In genomic region chr1:235011599-235012435, GRCh38 we compare ENCODE assay signal across 8 cellular contexts.
DNase-seq lines count a peak whose midpoint lies in the region; ATAC-seq, FAIRE-seq and TF ChIP-seq lines count a peak whose summit lies in the region.

No MANE protein-coding gene starts in this region.

- 0 out of 3 replicates have a peak, but pooled peaks cover 6% of the 10 kb centered on the region for H3K9me3 ChIP-seq in A549

- peak overlapping the region; percentile 58 for H3K4me2 ChIP-seq in A549

- FAIRE-seq in A549 (lab: Jason Lieb, UNC): no peak

- ATAC-seq in A549 (peak; percentile 90 to 95), GM18873 (IDR thresholded peaks at IDR 0.05; ENCODE audit: low FRiP score, unreplicated experiment) (peak; percentile 73), HG03103 (IDR thresholded peaks at IDR 0.05; ENCODE audit: low read depth, unreplicated experiment) (peak; percentile 66), Right ventricle myocardium inferior (peak; percentile 76)

- intact Hi-C loops in Right ventricle myocardium inferior (cut with DNase I): no loop called here

- peak overlapping the region; percentile 65 to 86 for H3K27ac ChIP-seq in A549

- no peak overlapping the region for H3K4me3 ChIP-seq in A549

- TF ChIP-seq CTCF in A549 (IDR thresholded peaks at IDR 0.05): no peak

- peaks cover 18% of the 10 kb centered on the region for H3K4me1 ChIP-seq in A549

- POLR2A ChIA-PET in A549 (lab: Yijun Ruan, JAX): interaction anchor here (1.0 to 1.3 kb wide), 5 partner anchors 31 to 400 kb away, joined by 3 to 7 read pairs (median 4); no protein-coding TSS in a partner anchor

- peak; percentile 75 to 83 for DNase-seq in A549 (ENCODE audit: low read depth in 1 of 2, low spot score in 1 of 2)
- peak; percentile 89 for DNase-seq in SHP77 treated with DMSO at 0.1 percent for 48 hours (lab: John Stamatoyannopoulos, UW)
- peak; percentile 92 for DNase-seq in activated gamma-delta T cell treated with Interleukin-2 at 50 U/mL for 16 hours
- DNase-seq in Right ventricle myocardium inferior (ENCODE audit: missing footprints): peak; percentile 88
- DNase-seq in smooth muscle cell of the brain vasculature (ENCODE audit: low read depth, low spot score): peak; percentile 53
- no peak for DNase-seq in putamen (ENCODE audit: low spot score)

- peak in 1 of 2 experiments; percentile 34; a peak in 1 of 5 replicates for TF ChIP-seq EP300 in A549 (IDR thresholded peaks at IDR 0.05)

- WGBS in A549 (ENCODE audit: missing lambda C conversion rate): 60% methylated on average over 22 of the region's 22 CpGs

- CTCF ChIA-PET in A549 (lab: Yijun Ruan, JAX): interaction anchor here (0.9 to 1.4 kb wide), 6 partner anchors 10 to 512 kb away, joined by 3 to 7 read pairs (median 4); no protein-coding TSS in a partner anchor

- TF ChIP-seq POLR2A in A549 (IDR thresholded peaks at IDR 0.05; ENCODE audit: low read length): no peak

- 0 out of 5 replicates have a peak, but pooled peaks have one; percentile 8 to 12 for TF ChIP-seq RAD21 in A549 (conservative IDR thresholded peaks at IDR 0.05 in 1 of 2, IDR thresholded peaks at IDR 0.05 in 1 of 2)

TF ChIP-seq in A549, 52 proteins besides CTCF, POLR2A, EP300 and RAD21:
- TF ChIP-seq JUNB (IDR thresholded peaks at IDR 0.05) (peak; percentile 68), KDM5A (IDR thresholded peaks at IDR 0.05) (no peak), MAFK (IDR thresholded peaks at IDR 0.05; ENCODE audit: partially characterized antibody) (peak; percentile 87), GATA3 (IDR thresholded peaks at IDR 0.05; ENCODE audit: borderline replicate concordance) (peak; percentile 19; the same call in 1 of the 2 replicates), CBX8 (IDR thresholded peaks at IDR 0.05) (no peak), CEBPB (IDR thresholded peaks at IDR 0.05) (peak in 1 of 2 experiments; percentile 57; a peak in 2 of 4 replicates), JUN (IDR thresholded peaks at IDR 0.05) (peak in 1 of 2 experiments; percentile 41; a peak in 1 of 5 replicates), SMC3 (IDR thresholded peaks at IDR 0.05) (no peak), NPAS2 (CRISPR knock-in tag; IDR thresholded peaks at IDR 0.05; ENCODE audit: borderline replicate concordance) (no peak), FOSL2 (IDR thresholded peaks at IDR 0.05) (peak; percentile 55), FOSL2 (CRISPR knock-in tag; IDR thresholded peaks at IDR 0.05) (peak; percentile 92), KDM1A (IDR thresholded peaks at IDR 0.05; ENCODE audit: low read depth) (no peak)
- TF ChIP-seq, protein P1, sequence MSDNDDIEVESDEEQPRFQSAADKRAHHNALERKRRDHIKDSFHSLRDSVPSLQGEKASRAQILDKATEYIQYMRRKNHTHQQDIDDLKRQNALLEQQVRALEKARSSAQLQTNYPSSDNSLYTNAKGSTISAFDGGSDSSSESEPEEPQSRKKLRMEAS (IDR thresholded peaks at IDR 0.05): 0 out of 2 replicates have a peak, but pooled peaks have one; percentile 20
- TF ChIP-seq, protein P2, sequence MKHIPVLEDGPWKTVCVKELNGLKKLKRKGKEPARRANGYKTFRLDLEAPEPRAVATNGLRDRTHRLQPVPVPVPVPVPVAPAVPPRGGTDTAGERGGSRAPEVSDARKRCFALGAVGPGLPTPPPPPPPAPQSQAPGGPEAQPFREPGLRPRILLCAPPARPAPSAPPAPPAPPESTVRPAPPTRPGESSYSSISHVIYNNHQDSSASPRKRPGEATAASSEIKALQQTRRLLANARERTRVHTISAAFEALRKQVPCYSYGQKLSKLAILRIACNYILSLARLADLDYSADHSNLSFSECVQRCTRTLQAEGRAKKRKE (CRISPR knock-in tag; IDR thresholded peaks at IDR 0.05; ENCODE audit: low read depth): no peak
